In genomic region chr10:78169214-78169613, GRCh38 we compare ENCODE assay signal across 24 cellular contexts.
"Had no signal": no experiment of that assay in that cellular context is flagged by ENCODE, and none has a peak within 500 bp of the region (broad histone marks: within the 10 kb centered on the region; RNA-seq: fewer than 3 reads in every experiment).

No MANE protein-coding gene starts in this region.

- H3K4me1 ChIP-seq: neural progenitor cell, parathyroid adenoma, psoas muscle, right lobe of liver, sigmoid colon, suprapubic skin, testis, tibial artery had no signal

- H3K79me2 ChIP-seq: parathyroid adenoma had no signal

- H3K36me3 ChIP-seq: neural progenitor cell, ovary, right lobe of liver, sigmoid colon, suprapubic skin, tibial artery, upper lobe of left lung, vagina had no signal

- H3K27me3 ChIP-seq: neural progenitor cell, ovary, right lobe of liver, sigmoid colon, suprapubic skin, testis, upper lobe of left lung, vagina had no signal

- H3K9me3 ChIP-seq: ovary, psoas muscle, right lobe of liver, sigmoid colon, suprapubic skin, testis, tibial artery, upper lobe of left lung, vagina had no signal

- H3K4me2 ChIP-seq: neural progenitor cell had no signal

- H2AFZ ChIP-seq: neural progenitor cell, parathyroid adenoma had no signal

- DNase-seq: natural killer cell; occipital lobe; ovary; psoas muscle; right cardiac atrium; right lobe of liver; sigmoid colon; small intestine; stimulated activated CD4-positive, alpha-beta T cell treated with anti-CD3 and anti-CD28 coated beads, Interleukin-15, amount 100 ng/mL, for 24 hours; stimulated activated CD4-positive, alpha-beta T cell treated with anti-CD3 and anti-CD28 coated beads, Interleukin-2, amount 100 ng/mL, for 24 hours; stimulated activated CD4-positive, alpha-beta T cell treated with anti-CD3 and anti-CD28 coated beads, Interleukin-2, amount 100 ng/mL, for 48 hours; stimulated activated CD4-positive, alpha-beta T cell treated with anti-CD3 and anti-CD28 coated beads, Interleukin-4, amount 100 ng/mL, for 24 hours; stimulated activated naive CD4-positive, alpha-beta T cell; stimulated activated naive CD8-positive, alpha-beta T cell treated with anti-CD3 and anti-CD28 coated beads, Interleukin-15, amount 100 ng/mL, for 72 hours; stimulated activated naive CD8-positive, alpha-beta T cell treated with anti-CD3 and anti-CD28 coated beads, Interleukin-15, Interleukin-2, amounts not matched to agents 100 U/mL and 50 U/mL, for 24 hours; substantia nigra; testis; tibial artery; trophoblast cell; upper lobe of left lung had no signal

- H3K27ac ChIP-seq: neural progenitor cell, ovary, parathyroid adenoma, psoas muscle, right lobe of liver, sigmoid colon, suprapubic skin, testis, tibial artery, upper lobe of left lung, vagina had no signal

- H3K4me3 ChIP-seq: neural progenitor cell, ovary, psoas muscle, right lobe of liver, sigmoid colon, suprapubic skin, testis, tibial artery, upper lobe of left lung, vagina had no signal

- H3K9ac ChIP-seq: neural progenitor cell, parathyroid adenoma had no signal
